ENCODE assay signal across 8 cellular contexts in genomic region chr19:12723643-12724426, GRCh38. TPM values are rescaled to one million over a fixed set of nuclear protein-coding genes. Genes with fewer than 3 reads are reported as not detected.
A peak's percentile ranks its signal among the peaks of the same experiment; 100 is the strongest.
DNase-seq lines count a peak whose midpoint lies in the region; ATAC-seq, FAIRE-seq and TF ChIP-seq lines count a peak whose summit lies in the region.

TNPO2 (minus strand) TSS chr19:12723932; CDS start chr19:12720977, 2,955 bp downstream.

- H3K4me3 Mint-ChIP-seq in WTC11, result peak within 1 kb of the TSS; percentile 93

- no peaks in the 10 kb centered on the region for H3K9me3 Mint-ChIP-seq in WTC11

- ATAC-seq in WTC11, result peak; percentile 57
- ATAC-seq in HG03039 (IDR thresholded peaks at IDR 0.05; ENCODE audit: unreplicated experiment), result no peak

- peaks cover under 1 to 4% of the 10 kb centered on the region in 2 donors for H3K36me3 ChIP-seq in kidney (ENCODE audit: control insufficient read depth in 1 of 2, insufficient read depth in 2 of 2, low read length in 2 of 2)

- DNase-seq in activated gamma-delta T cell treated with Interleukin-2 at 50 U/mL for 16 hours (peak; percentile 56), activated gamma-delta T cell (lab: John Stamatoyannopoulos, UW) (no peak), NCI-H2171 treated with DMSO at 0.1 percent for 48 hours (lab: John Stamatoyannopoulos, UW) (peak; percentile 86), WTC11 (ENCODE audit: low spot score) (peak; percentile 89), cerebellar cortex (ENCODE audit: low spot score) (peak; percentile 87), kidney (peak; percentile 83)
- DNase-seq in stimulated activated CD4-positive, alpha-beta T cell treated with anti-CD3 and anti-CD28 coated beads, Interleukin-15, amount 100 ng/mL, for 1 hour (ENCODE audit: low read depth in 1 of 2, low spot score in 1 of 2), result peak; percentile 38 to 56

- POLR2A ChIA-PET in WTC11 (lab: Charles Lee), result interaction anchor here (1.1 to 5.4 kb wide), 4 partner anchors 12 to 161 kb away, joined by 3 to 44 read pairs (median 4); partner anchors contain the start of genes GET3 and TRIR

- no peak for TF ChIP-seq CTCF in WTC11 (IDR thresholded peaks at IDR 0.05)
- TF ChIP-seq CTCF in kidney (IDR thresholded peaks at IDR 0.05; ENCODE audit: borderline replicate concordance, extremely low read depth, insufficient read depth), result no peak

- H3K27ac ChIP-seq in kidney (ENCODE audit: low read depth in 2 of 2, low read length in 2 of 2), result peak within 1 kb of the TSS; percentile 45 to 59

- intact Hi-C loops in kidney (cut with DNase I), result no loop called here

- H3K4me1 ChIP-seq in kidney (ENCODE audit: control insufficient read depth in 1 of 2, insufficient read depth in 1 of 2, low read depth in 1 of 2, low read length in 2 of 2), result peaks cover 14 to 22% of the 10 kb centered on the region in 2 donors

- H3K4me3 ChIP-seq in kidney (ENCODE audit: low read length in 2 of 2), result peak within 1 kb of the TSS; percentile 62 to 71

- peaks cover 10% of the 10 kb centered on the region for H3K36me3 Mint-ChIP-seq in WTC11

- no peak for FAIRE-seq in kidney (lab: Jason Lieb, UNC)

- peak within 1 kb of the TSS; percentile 50 to 81 for H3K9ac ChIP-seq in kidney (ENCODE audit: low read length in 2 of 2)

- H3K27me3 Mint-ChIP-seq in WTC11 (ENCODE audit: low read depth), result no peaks in the 10 kb centered on the region

- no peaks in the 10 kb centered on the region for H3K9me3 ChIP-seq in kidney (ENCODE audit: control insufficient read depth in 1 of 2, low read length in 2 of 2)

- H3K27ac Mint-ChIP-seq in WTC11, result peak within 1 kb of the TSS; percentile 99

- CTCF ChIA-PET in WTC11 (lab: Charles Lee), result interaction anchor here (0.8 to 4.4 kb wide), 13 partner anchors 10 to 161 kb away, joined by 3 to 35 read pairs (median 5); no protein-coding TSS in a partner anchor

- H3K4me1 Mint-ChIP-seq in WTC11, result peaks cover 23% of the 10 kb centered on the region

TF ChIP-seq in WTC11, 78 proteins besides CTCF, POLR2A, EP300 and RAD21 (continues in another document):
- no peak for TF ChIP-seq TP53 (CRISPR knock-in tag; IDR thresholded peaks at IDR 0.05)
- no peak for TF ChIP-seq CDX4 (CRISPR knock-in tag; IDR thresholded peaks at IDR 0.05; ENCODE audit: borderline replicate concordance)
- TF ChIP-seq ZNF232 (CRISPR knock-in tag; IDR thresholded peaks at IDR 0.05), result 0 out of 2 replicates have a peak, but pooled peaks have one; percentile 20
- TF ChIP-seq CREM (CRISPR knock-in tag; IDR thresholded peaks at IDR 0.05), result peak; percentile 39
- TF ChIP-seq KAT7 (CRISPR knock-in tag; IDR thresholded peaks at IDR 0.05; ENCODE audit: borderline replicate concordance), result no peak
- 0 out of 2 replicates have a peak, but pooled peaks have one; percentile 18 for TF ChIP-seq FOXK1 (CRISPR knock-in tag; IDR thresholded peaks at IDR 0.05)
- TF ChIP-seq E2F1 (CRISPR knock-in tag; IDR thresholded peaks at IDR 0.05), result no peak
- TF ChIP-seq MYBL2 (CRISPR knock-in tag; IDR thresholded peaks at IDR 0.05), result peak; percentile 73; the same call in 1 of the 2 replicates
- no peak for TF ChIP-seq SMAD4 (CRISPR knock-in tag; IDR thresholded peaks at IDR 0.05)
- no peak for TF ChIP-seq ZNF396 (CRISPR knock-in tag; IDR thresholded peaks at IDR 0.05; ENCODE audit: borderline replicate concordance)
- no peak for TF ChIP-seq RELA (CRISPR knock-in tag; IDR thresholded peaks at IDR 0.05; ENCODE audit: borderline replicate concordance)
- no peak for TF ChIP-seq ERG (CRISPR knock-in tag; IDR thresholded peaks at IDR 0.05)
- no peak for TF ChIP-seq ZNF416 (CRISPR knock-in tag; IDR thresholded peaks at IDR 0.05)
- TF ChIP-seq ZMAT4 (CRISPR knock-in tag; IDR thresholded peaks at IDR 0.05), result no peak
- TF ChIP-seq ZNF263 (CRISPR knock-in tag; IDR thresholded peaks at IDR 0.05; ENCODE audit: low read depth), result no peak
- no peak for TF ChIP-seq OVOL2 (CRISPR knock-in tag; IDR thresholded peaks at IDR 0.05; ENCODE audit: borderline replicate concordance)
- TF ChIP-seq ZBTB43 (CRISPR knock-in tag; IDR thresholded peaks at IDR 0.05), result 0 out of 2 replicates have a peak, but pooled peaks have one; percentile 27
- TF ChIP-seq USF2 (CRISPR knock-in tag; IDR thresholded peaks at IDR 0.05), result peak; percentile 80
- no peak for TF ChIP-seq ATF6 (CRISPR knock-in tag; IDR thresholded peaks at IDR 0.05)
- TF ChIP-seq NFYB (CRISPR knock-in tag; conservative IDR thresholded peaks at IDR 0.05; ENCODE audit: low read depth), result no peak

RNA-seq across cellular contexts. Expression of gene TNPO2, which starts in this region (rescaled TPM):
- total RNA-seq in WTC11 (2021) (90.9 to 105 TPM (median 94.4 TPM) in 3 replicates), kidney (62.7 TPM)
- 20.5 TPM for polyA plus RNA-seq in kidney (ENCODE audit: insufficient read depth, low read depth, low replicate concordance)
